In the genomic region with DNA sequence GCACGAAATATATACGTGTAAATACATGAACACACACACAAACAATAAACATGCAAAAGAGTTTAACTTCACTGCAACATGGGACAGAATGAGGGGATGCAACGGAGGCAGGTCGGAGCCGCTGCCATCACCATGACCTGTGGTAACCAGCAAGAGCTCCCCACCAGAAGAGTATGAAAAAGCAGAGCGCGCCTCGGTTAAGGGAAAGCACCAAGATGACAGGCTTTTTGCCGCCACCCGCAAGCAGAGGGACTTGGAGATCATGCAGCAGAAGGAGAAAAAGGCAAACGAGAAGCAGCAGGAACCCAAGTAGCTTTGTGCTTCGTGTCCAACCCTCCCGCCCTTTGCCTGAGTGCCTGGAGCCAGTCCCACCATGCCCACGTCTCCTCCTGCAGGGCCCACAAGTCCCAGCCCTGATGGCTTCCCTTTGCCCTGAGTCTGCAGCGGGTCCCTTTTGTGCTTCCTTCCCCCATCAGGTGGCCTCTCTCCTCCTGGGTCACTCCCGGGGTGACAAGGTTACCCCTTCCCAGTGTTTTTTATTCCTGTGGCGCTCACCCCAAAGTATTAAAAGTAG, we compare ENCODE assay signal across 17 cellular contexts. TPM values are rescaled to one million over a fixed set of nuclear protein-coding genes. Genes with fewer than 3 reads are reported as not detected.
DNase-seq lines count a peak whose midpoint lies in the region; ATAC-seq, FAIRE-seq and TF ChIP-seq lines count a peak whose summit lies in the region.
"Had no signal": no experiment of that assay in that cellular context is flagged by ENCODE, and none has a peak within 500 bp of the region (broad histone marks: within the 10 kb centered on the region; RNA-seq: fewer than 3 reads in every experiment).

No MANE protein-coding gene starts in this region.

- no peak overlapping the region for H2BK120ac ChIP-seq in H1 (replicated peaks; ENCODE audit: low read depth, low read length)
- no peak overlapping the region for H2BK120ac ChIP-seq in neuronal stem cell (ENCODE audit: low read depth, low read length)

- H3K4ac ChIP-seq in H1 (replicated peaks; ENCODE audit: insufficient read length, low read depth, low read length) (no peak overlapping the region), neuronal stem cell (ENCODE audit: low read length) (no peak overlapping the region)

- no peaks in the 10 kb centered on the region for H3K79me2 ChIP-seq in H1 (ENCODE audit: control insufficient read depth in 1 of 2, insufficient read depth in 2 of 2, low read length in 2 of 2)

- H4K20me1 ChIP-seq in H1 (replicated peaks in 1 of 2; ENCODE audit: control insufficient read depth in 1 of 2, insufficient read depth in 2 of 2, low read length in 2 of 2) = peaks cover 0 to 2% of the 10 kb centered on the region in 2 experiments

- H4K8ac ChIP-seq in H1 (ENCODE audit: extremely low read depth, insufficient read depth, low read length) (peak overlapping the region; percentile 30; the same call in 1 of the 2 replicates), neuronal stem cell (ENCODE audit: low read depth, low read length) (no peak overlapping the region)

- H4K91ac ChIP-seq in H1 (replicated peaks; ENCODE audit: insufficient read length, low read length) (no peak overlapping the region), neuronal stem cell (ENCODE audit: low read depth, low read length, poor library complexity) (no peak overlapping the region)

- no peak for ATAC-seq in GM19324 (IDR thresholded peaks at IDR 0.05; ENCODE audit: low FRiP score, unreplicated experiment)

- no peak for TF ChIP-seq RAD21 in H1 (IDR thresholded peaks at IDR 0.05 in 1 of 2, conservative IDR thresholded peaks at IDR 0.05 in 1 of 2; ENCODE audit: low read depth in 2 of 2, low read length in 2 of 2)

- H3K14ac ChIP-seq in H1 (ENCODE audit: insufficient read length) = no peak overlapping the region
- no peak overlapping the region for H3K14ac ChIP-seq in neuronal stem cell (ENCODE audit: low read length)

- H3K79me1 ChIP-seq in H1 (ENCODE audit: low read depth, low read length) = no peaks in the 10 kb centered on the region
- no peaks in the 10 kb centered on the region for H3K79me1 ChIP-seq in neuronal stem cell (ENCODE audit: low read depth, low read length)

- H3K4me1 ChIP-seq in NT2/D1 (ENCODE audit: insufficient read depth, insufficient read length) = no peaks in the 10 kb centered on the region
- H3K4me1 ChIP-seq in H1 (replicated peaks in 1 of 4; ENCODE audit: control insufficient read depth in 3 of 4, insufficient read depth in 4 of 4, low read length in 3 of 4) = peaks cover 0 to 3% (median 0%) of the 10 kb centered on the region in 4 experiments; a peak in 3 of 7 replicates
- H3K4me1 ChIP-seq in neuronal stem cell (ENCODE audit: control insufficient read depth in 2 of 2, insufficient read depth in 1 of 2, low read depth in 1 of 2, low read length in 2 of 2) = peaks cover 7 to 17% of the 10 kb centered on the region in 2 donors
- no peaks in the 10 kb centered on the region for H3K4me1 ChIP-seq in tibial artery

- H3K4me3 ChIP-seq in NT2/D1 (ENCODE audit: insufficient read length, low read depth) (no peak overlapping the region), H1 (ENCODE audit: extremely low read depth in 1 of 4, insufficient read depth in 2 of 4, low read depth in 3 of 4, low read length in 4 of 4) (no peak overlapping the region), neuronal stem cell (ENCODE audit: low read length in 2 of 2) (no peak overlapping the region), tibial artery (no peak overlapping the region)
- H3K4me3 ChIP-seq: GM23248 had no signal

- H3K36me3 ChIP-seq in NT2/D1 (ENCODE audit: insufficient read depth, insufficient read length, low read length) (no peaks in the 10 kb centered on the region), H1 (ENCODE audit: control insufficient read depth in 2 of 4, insufficient read depth in 4 of 4, low read length in 3 of 4) (no peaks in the 10 kb centered on the region), neuronal stem cell (replicated peaks in 1 of 2; ENCODE audit: control insufficient read depth in 2 of 2, insufficient read depth in 2 of 2, low read length in 2 of 2) (no peaks in the 10 kb centered on the region), tibial artery (no peaks in the 10 kb centered on the region)

- peak overlapping the region; percentile 26 for H4K5ac ChIP-seq in H1 (ENCODE audit: insufficient read length, low read depth, low read length)

- no peak for TF ChIP-seq POLR2A in H1 (IDR thresholded peaks at IDR 0.05; ENCODE audit: control extremely low read depth in 1 of 2, low read depth in 2 of 2, low read length in 2 of 2)

- no peak overlapping the region for H2AK5ac ChIP-seq in H1 (ENCODE audit: low read depth, low read length)
- H2AK5ac ChIP-seq in neuronal stem cell (ENCODE audit: low read depth, low read length) = no peak overlapping the region

- CTCF ChIA-PET in H1 (lab: Charles Lee; ENCODE audit: partially characterized antibody) = interaction anchor here (0.6 to 2.0 kb wide), 10 partner anchors 10 to 532 kb away, joined by 3 to 7 read pairs (median 3); no protein-coding TSS in a partner anchor

- H3K27ac ChIP-seq in H1 (ENCODE audit: low read depth, low read length) (no peak overlapping the region; the same call in 1 of the 2 replicates), neuronal stem cell (replicated peaks; ENCODE audit: low read length) (no peak overlapping the region), tibial artery (no peak overlapping the region)
- H3K27ac ChIP-seq: GM23248 had no signal

- H2AFZ ChIP-seq in H1 (ENCODE audit: low read length) (no peak overlapping the region), neuronal stem cell (ENCODE audit: low read length) (no peak overlapping the region)
- H2AFZ ChIP-seq: GM23248 had no signal

- H2BK15ac ChIP-seq in H1 (ENCODE audit: low read length) = no peak overlapping the region
- no peak overlapping the region for H2BK15ac ChIP-seq in neuronal stem cell (ENCODE audit: low read length)

- no peaks in the 10 kb centered on the region for H3K9me3 ChIP-seq in NT2/D1 (ENCODE audit: insufficient read depth, low read length)
- no peaks in the 10 kb centered on the region for H3K9me3 ChIP-seq in H1 (ENCODE audit: insufficient read depth in 2 of 2, low read depth in 1 of 2, low read length in 1 of 2)
- no peaks in the 10 kb centered on the region for H3K9me3 ChIP-seq in neuronal stem cell (replicated peaks in 1 of 2; ENCODE audit: control insufficient read depth in 2 of 2, insufficient read depth in 1 of 2, low read depth in 1 of 2, low read length in 2 of 2)
- H3K9me3 ChIP-seq in tibial artery = no peaks in the 10 kb centered on the region

- H3K27me3 ChIP-seq in NT2/D1 (ENCODE audit: insufficient read depth, insufficient read length) (no peaks in the 10 kb centered on the region), H1 (replicated peaks in 1 of 4; ENCODE audit: control insufficient read depth in 3 of 4, extremely low read depth in 1 of 4, insufficient read depth in 3 of 4, low read length in 3 of 4) (no peaks in the 10 kb centered on the region), neuronal stem cell (ENCODE audit: control insufficient read depth in 3 of 3, insufficient read depth in 3 of 3, low read depth in 1 of 3, low read length in 3 of 3) (no peaks in the 10 kb centered on the region), tibial artery (peaks cover 0 to 13% of the 10 kb centered on the region in 2 donors)

- TF ChIP-seq CTCF in H1 (IDR thresholded peaks at IDR 0.05; ENCODE audit: control extremely low read depth in 1 of 3, insufficient read depth in 1 of 3, low read depth in 1 of 3, low read length in 3 of 3) = no peak
- TF ChIP-seq CTCF in tibial artery (IDR thresholded peaks at IDR 0.05) = no peak

- H3K9ac ChIP-seq in NT2/D1 (ENCODE audit: insufficient read length, low read depth) = peak overlapping the region; percentile 34
- H3K9ac ChIP-seq in H1 (replicated peaks in 1 of 4; ENCODE audit: extremely low read depth in 1 of 4, low read depth in 3 of 4, low read length in 3 of 4) = no peak overlapping the region
- no peak overlapping the region for H3K9ac ChIP-seq in neuronal stem cell (ENCODE audit: low read depth, low read length, poor library complexity)
- H3K9ac ChIP-seq: GM23248 had no signal

- no peak for DNase-seq in NT2/D1 (ENCODE audit: low read depth, low spot score)
- DNase-seq in H1 (ENCODE audit: low read depth in 1 of 2, low spot score in 2 of 2) = no peak
- no peak for DNase-seq in neuronal stem cell (ENCODE audit: low spot score)
- DNase-seq in activated CD8-positive, alpha-beta memory T cell treated with anti-CD3 and anti-CD28 coated beads for 24 hours = no peak
- no peak for DNase-seq in tibial artery
- DNase-seq: C1 segment of cervical spinal cord; Calu3; CD4-positive, alpha-beta memory T cell; COR-L47; DMS53; DMS79 treated with DMSO at 0.1 percent for 48 hours; GF-D8; GM23248; HCEC 1CT had no signal

- H2BK5ac ChIP-seq in H1 (ENCODE audit: low read depth, low read length) (no peak overlapping the region), neuronal stem cell (ENCODE audit: low read length) (no peak overlapping the region)

- intact Hi-C loops in tibial artery (cut with DNase I; ENCODE audit: low total_unique reads) = no loop called here

- H2BK12ac ChIP-seq in H1 (ENCODE audit: low read depth, low read length) (no peak overlapping the region; the same call in 1 of the 2 replicates), neuronal stem cell (ENCODE audit: low read length) (no peak overlapping the region)

- WGBS in H1 (ENCODE audit: extremely low coverage in 1 of 2, insufficient coverage in 1 of 2, insufficient read length in 1 of 2, insufficient replicate concordance in 2 of 2, low coverage in 1 of 2, low lambda C conversion rate in 2 of 2, missing lambda C conversion rate in 1 of 2), 2 experiments = 83% methylated on average over 17 of the region's 17 CpGs; no CpG with 5 or more reads in 1 of the 2 experiments
- WGBS in neuronal stem cell (ENCODE audit: extremely low coverage in 2 of 2, insufficient read length in 2 of 2, insufficient replicate concordance in 1 of 2), 2 donors = no CpG with 5 or more reads among the region's 17 CpGs

- H3K18ac ChIP-seq in H1 (ENCODE audit: extremely low read depth, low read length) = no peak overlapping the region
- peak overlapping the region; percentile 20 for H3K18ac ChIP-seq in neuronal stem cell (ENCODE audit: low read length)

- no peak for TF ChIP-seq EP300 in H1 (IDR thresholded peaks at IDR 0.05; ENCODE audit: borderline replicate concordance in 1 of 2, low read depth in 2 of 2, low read length in 2 of 2)

- no peak overlapping the region for H3K23ac ChIP-seq in H1 (ENCODE audit: insufficient read length)
- no peak overlapping the region for H3K23ac ChIP-seq in neuronal stem cell (ENCODE audit: low read depth, low read length, poor library complexity)

- no peak overlapping the region for H2BK20ac ChIP-seq in H1 (ENCODE audit: low read length)

- POLR2A ChIA-PET in H1 (lab: Charles Lee; ENCODE audit: partially characterized antibody) = interaction anchor here (0.9 to 1.5 kb wide), 4 partner anchors 9 to 40 kb away, joined by 3 to 4 read pairs (median 4); no protein-coding TSS in a partner anchor

- H3K56ac ChIP-seq in H1 (replicated peaks; ENCODE audit: insufficient read length, low read depth, low read length) = no peak overlapping the region

- no peak overlapping the region for H3K4me2 ChIP-seq in H1 (ENCODE audit: insufficient read depth in 1 of 2, low read depth in 2 of 2, low read length in 2 of 2)
- H3K4me2 ChIP-seq in neuronal stem cell (ENCODE audit: insufficient read depth, low read length, poor library complexity, severe bottlenecking) = no peak overlapping the region

- H3K23me2 ChIP-seq in H1 (ENCODE audit: low read depth, low read length) = no peaks in the 10 kb centered on the region

- no peak for FAIRE-seq in H1 (lab: Jason Lieb, UNC)
- FAIRE-seq: GM12892, H54 had no signal

RNA-seq across cellular contexts. Expression of gene WHRN, which starts 13.8 kb away (rescaled TPM):
- total RNA-seq in H1 (2021; fragmentation: NEBNext Ultra II Directional; extraction: Animal tissue kit (Norgen Biotek cat#: 25700)) = 7.4 and 7.7 TPM in 2 replicates
- 4.4 and 8.3 TPM in 2 replicates for polyA plus RNA-seq in H1 (2011; rRNA removed)
- 5.8 TPM for polyA plus RNA-seq in H1 (2011; cell fraction: cytosol; rRNA removed)
- polyA plus RNA-seq in H1 (2011; cell fraction: nucleus; rRNA removed) = 22.8 TPM
- 5.0 to 8.2 TPM (median 7.4 TPM) in 4 replicates for polyA plus RNA-seq in H1 (2012, experiment 1 of 2)
- polyA plus RNA-seq in H1 (2012, experiment 2 of 2) = 3.5 TPM
- 5.3 TPM for polyA plus RNA-seq in H1 (2013, experiment 1 of 2)
- polyA plus RNA-seq in H1 (2013, experiment 2 of 2) = 5.1 TPM
- 1.7 and 2.1 TPM in 2 replicates for polyA minus RNA-seq in H1 (2011; rRNA and poly(A)+ RNA removed)
- 3.9 TPM for polyA minus RNA-seq in H1 (2011; cell fraction: cytosol; rRNA and poly(A)+ RNA removed)
- polyA minus RNA-seq in H1 (2011; cell fraction: nucleus; rRNA and poly(A)+ RNA removed) = 11.9 TPM
- polyA plus RNA-seq in neuronal stem cell (2013, experiment 1 of 2) = 13.8 TPM
- 14.4 TPM for polyA plus RNA-seq in neuronal stem cell (2013, experiment 2 of 2)
